Comparison of ENCODE assay signal across 18 cellular contexts in the genomic region with DNA sequence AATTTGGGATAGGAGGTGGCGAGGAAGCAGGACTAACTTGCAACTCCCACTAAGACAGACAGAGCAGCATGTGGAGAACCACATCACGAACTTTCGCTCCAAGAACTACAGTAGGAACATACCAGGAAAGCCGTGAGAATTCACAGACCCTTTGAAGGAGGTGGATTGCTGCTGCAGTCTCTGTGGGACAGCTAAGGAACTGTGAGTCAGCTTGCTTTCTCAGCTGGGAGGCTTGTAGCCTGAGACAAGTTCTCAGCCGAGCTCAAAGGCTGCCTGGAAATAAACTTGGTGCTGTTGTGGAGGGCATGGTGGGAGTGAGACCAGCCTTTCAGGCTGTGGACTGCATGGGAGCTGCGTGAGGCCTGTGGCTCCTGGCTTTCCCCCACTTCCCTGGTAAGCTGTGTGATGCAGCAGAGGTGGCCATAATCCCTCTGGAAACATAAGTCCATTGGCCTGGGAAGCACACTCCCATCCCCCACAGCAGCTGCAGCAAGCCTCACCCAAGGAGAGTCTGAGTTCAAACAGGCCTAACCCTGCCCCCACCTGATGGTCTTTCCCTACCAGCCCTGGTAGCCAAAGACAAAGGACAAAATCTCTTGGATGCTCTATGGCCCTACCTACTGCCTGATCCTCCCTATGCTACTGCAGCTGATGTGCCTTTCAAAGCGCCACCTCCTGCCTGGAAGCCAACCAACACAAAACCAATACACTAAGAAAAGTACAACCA.
DNase-seq lines count a peak whose midpoint lies in the region; ATAC-seq and TF ChIP-seq lines count a peak whose summit lies in the region.
"Had no signal": no experiment of that assay in that cellular context is flagged by ENCODE, and none has a peak within 500 bp of the region (broad histone marks: within the 10 kb centered on the region; RNA-seq: fewer than 3 reads in every experiment).

No MANE protein-coding gene starts in this region.

- no peaks in the 10 kb centered on the region for H3K36me3 ChIP-seq in breast epithelium
- no peaks in the 10 kb centered on the region for H3K36me3 ChIP-seq in hepatocyte (replicated peaks; ENCODE audit: insufficient read depth, low read depth)
- no peaks in the 10 kb centered on the region for H3K36me3 ChIP-seq in tibial artery
- H3K36me3 ChIP-seq: colonic mucosa, left lung, neutrophil had no signal

- no peak overlapping the region for H2AFZ ChIP-seq in hepatocyte

- no peaks in the 10 kb centered on the region for H3K36me3 Mint-ChIP-seq in MCF 10A (ENCODE audit: insufficient read depth, unreplicated experiment)

- TF ChIP-seq CTCF in MCF 10A (IDR thresholded peaks at IDR 0.05; ENCODE audit: unreplicated experiment) (no peak), breast epithelium (IDR thresholded peaks at IDR 0.05) (no peak), hepatocyte (IDR thresholded peaks at IDR 0.05; ENCODE audit: poor library complexity) (no peak), tibial artery (IDR thresholded peaks at IDR 0.05) (no peak)

- H3K27me3 ChIP-seq in breast epithelium, result no peaks in the 10 kb centered on the region
- no peaks in the 10 kb centered on the region for H3K27me3 ChIP-seq in hepatocyte
- no peaks in the 10 kb centered on the region for H3K27me3 ChIP-seq in tibial artery
- H3K27me3 ChIP-seq: colonic mucosa, left lung, neutrophil had no signal

- WGBS in hepatocyte (ENCODE audit: low lambda C conversion rate, missing lambda C conversion rate), result 58% methylated on average over 7 of the region's 7 CpGs

- TF ChIP-seq POLR2A in breast epithelium (IDR thresholded peaks at IDR 0.05), result no peak

- no peaks in the 10 kb centered on the region for H3K9me2 ChIP-seq in hepatocyte (replicated peaks; ENCODE audit: insufficient read depth)

- no TSS peak for BruUV-seq in MCF 10A (replicated peaks; lab: Mats Ljungman, UMichigan)

- no peaks in the 10 kb centered on the region for H3K79me2 ChIP-seq in hepatocyte

- DNase-seq in MCF 10A (ENCODE audit: unreplicated experiment) (peak; percentile 8), breast epithelium (ENCODE audit: low spot score in 2 of 2) (no peak), amniotic epithelial cell (ENCODE audit: low read depth) (peak; percentile 55), hepatocyte (ENCODE audit: low spot score) (peak; percentile 21), tibial artery (no peak), NCI-H2081 (lab: John Stamatoyannopoulos, UW) (no peak), NCI-H1417 treated with DMSO at 0.1 percent for 48 hours (lab: John Stamatoyannopoulos, UW) (no peak)
- DNase-seq: activated CD4-positive, alpha-beta T cell treated with anti-CD3 and anti-CD28 coated beads, Interleukin-2, amount 50 U/mL, for 4 hours; activated gamma-delta T cell; colonic mucosa; DMS153; left lung; NCI-H1092; OCI-M1; stimulated activated CD4-positive, alpha-beta T cell treated with anti-CD3 and anti-CD28 coated beads, Interleukin-15, amount 100 ng/mL, for 24 hours had no signal

- H3K27me3 Mint-ChIP-seq in MCF 10A (ENCODE audit: insufficient read depth, unreplicated experiment), result no peaks in the 10 kb centered on the region

- no peaks in the 10 kb centered on the region for H3K4me1 Mint-ChIP-seq in MCF 10A (ENCODE audit: insufficient read depth, unreplicated experiment)

- H3K4me2 ChIP-seq in hepatocyte, result no peak overlapping the region

- ATAC-seq in GM19023 (IDR thresholded peaks at IDR 0.05; ENCODE audit: unreplicated experiment), result no peak
- ATAC-seq: left lung had no signal

- intact Hi-C loops in MCF 10A (cut with micrococcal nuclease) (no loop called here), breast epithelium (cut with DNase I; ENCODE audit: low total_unique reads) (no loop called here), tibial artery (cut with DNase I; ENCODE audit: low total_unique reads) (no loop called here)

- H3K4me3 ChIP-seq in breast epithelium, result no peak overlapping the region
- no peak overlapping the region for H3K4me3 ChIP-seq in hepatocyte
- no peak overlapping the region for H3K4me3 ChIP-seq in tibial artery
- H3K4me3 ChIP-seq: colonic mucosa, left lung had no signal

- H3K4me1 ChIP-seq in breast epithelium (no peaks in the 10 kb centered on the region), hepatocyte (ENCODE audit: insufficient read depth) (no peaks in the 10 kb centered on the region), tibial artery (peaks cover 0 to 12% (median 6%) of the 10 kb centered on the region in 4 donors)
- H3K4me1 ChIP-seq: colonic mucosa, left lung had no signal

- H3K9me3 ChIP-seq in breast epithelium, result peaks cover 0 to 8% of the 10 kb centered on the region in 2 donors
- H3K9me3 ChIP-seq in hepatocyte (ENCODE audit: low read depth), result no peaks in the 10 kb centered on the region
- H3K9me3 ChIP-seq in tibial artery, result peaks cover 0 to 5% (median 0%) of the 10 kb centered on the region in 3 donors
- H3K9me3 ChIP-seq: colonic mucosa, neutrophil had no signal

- H3K9me3 Mint-ChIP-seq in MCF 10A (ENCODE audit: unreplicated experiment), result peaks cover 16% of the 10 kb centered on the region

- H4K20me1 ChIP-seq in hepatocyte (ENCODE audit: insufficient read depth, poor library complexity, severe bottlenecking), result no peaks in the 10 kb centered on the region

- POLR2A ChIA-PET in MCF 10A (lab: Yijun Ruan, JAX), result no interaction called here

- no peak overlapping the region for H3K27ac Mint-ChIP-seq in MCF 10A (ENCODE audit: low read depth, unreplicated experiment)
- H3K27ac Mint-ChIP-seq: T-helper 1 cell treated with Interleukin-12 subunit alpha and Interleukin-12 subunit beta and Interleukin-4 antibody, amounts not matched to agents 30 μg/mL and 1 μg/mL, for 36 hours had no signal

- CTCF ChIA-PET in MCF 10A (lab: Yijun Ruan, JAX), result no interaction called here

- no peak overlapping the region for H3K27ac ChIP-seq in breast epithelium
- no peak overlapping the region for H3K27ac ChIP-seq in hepatocyte
- peak overlapping the region; percentile 4 to 34 for H3K27ac ChIP-seq in tibial artery
- H3K27ac ChIP-seq: colonic mucosa, left lung, neutrophil had no signal

- H3K4me3 Mint-ChIP-seq in MCF 10A (ENCODE audit: unreplicated experiment), result no peak overlapping the region
- H3K4me3 Mint-ChIP-seq: T-helper 1 cell treated with Interleukin-12 subunit alpha and Interleukin-12 subunit beta and Interleukin-4 antibody, amounts not matched to agents 30 μg/mL and 1 μg/mL, for 36 hours had no signal

Comparison
In these comparisons a context has a peak if more than half of its experiments do, and no peak if none do; other contexts are left out.
1. DNase-seq: peak in MCF 10A (single experiment), amniotic epithelial cell (single experiment) and hepatocyte (single experiment); none in breast epithelium (0 of 2), tibial artery (0 of 2), NCI-H2081 (0 of 2) and NCI-H1417 treated with DMSO at 0.1 percent for 48 hours (single experiment).
2. H3K27ac ChIP-seq: peak in tibial artery (2 of 2); none in breast epithelium (0 of 2) and hepatocyte (single experiment).